In genomic region chr2:219724628-219725027, GRCh38 we compare ENCODE assay signal across 24 cellular contexts.
DNase-seq lines count a peak whose midpoint lies in the region; TF ChIP-seq lines count a peak whose summit lies in the region.
"Had no signal": no experiment of that assay in that cellular context is flagged by ENCODE, and none has a peak within 500 bp of the region (broad histone marks: within the 10 kb centered on the region; RNA-seq: fewer than 3 reads in every experiment).

No MANE protein-coding gene starts in this region.

- CTCF ChIA-PET in AG04450 (lab: Charles Lee) = no interaction called here

- H3K4me3 Mint-ChIP-seq in T-helper 2 cell treated with Interferon-gamma antibody and Interleukin-4, amounts not matched to agents 5 μg/mL and 100 μg/mL, for 36 hours = no peak overlapping the region
- H3K4me3 Mint-ChIP-seq: CD8-positive, alpha-beta T cell; neural crest cell; stimulated activated memory B cell treated with anti-CD40 and anti-IgM and Interleukin-4, amounts not matched to agents 10 μg/mL and 1 μg/mL and 100 μg/mL, for 72 hours had no signal

- intact Hi-C loops in thyroid gland (cut with DNase I) = no loop called here

- H3K9me3 Mint-ChIP-seq in T-helper 2 cell treated with Interferon-gamma antibody and Interleukin-4, amounts not matched to agents 5 μg/mL and 100 μg/mL, for 36 hours = no peaks in the 10 kb centered on the region
- H3K9me3 Mint-ChIP-seq: activated T-helper 2 cell treated with anti-CD3 and anti-CD28 coated beads, Interferon-gamma antibody, Interleukin-2, Interleukin-4, amounts not matched to agents 10 μg/mL and 5 μg/mL and 100 μg/mL, durations not matched to agents 14 hours and 24 hours and 36 hours; CD8-positive, alpha-beta T cell; neural crest cell had no signal

- H3K27me3 ChIP-seq in AG04450 (ENCODE audit: control insufficient read depth, insufficient read depth, low read length) = no peaks in the 10 kb centered on the region
- H3K27me3 ChIP-seq in tibial nerve = no peaks in the 10 kb centered on the region
- H3K27me3 ChIP-seq in thyroid gland = no peaks in the 10 kb centered on the region

- no peak overlapping the region for H3K4me3 ChIP-seq in AG04450 (ENCODE audit: low read depth, low read length)
- no peak overlapping the region for H3K4me3 ChIP-seq in cardiac fibroblast (replicated peaks in 1 of 2; ENCODE audit: low read depth in 2 of 2, low read length in 2 of 2)
- H3K4me3 ChIP-seq in tibial nerve = no peak overlapping the region
- H3K4me3 ChIP-seq in thyroid gland (replicated peaks in 1 of 3) = no peak overlapping the region

- no peaks in the 10 kb centered on the region for H3K4me1 Mint-ChIP-seq in T-helper 2 cell treated with Interferon-gamma antibody and Interleukin-4, amounts not matched to agents 5 μg/mL and 100 μg/mL, for 36 hours (ENCODE audit: low read depth)
- H3K4me1 Mint-ChIP-seq: stimulated activated memory B cell treated with anti-CD40 and anti-IgM and Interleukin-4, amounts not matched to agents 10 μg/mL and 1 μg/mL and 100 μg/mL, for 72 hours had no signal

- H3K27me3 Mint-ChIP-seq in T-helper 2 cell treated with Interferon-gamma antibody and Interleukin-4, amounts not matched to agents 5 μg/mL and 100 μg/mL, for 36 hours (ENCODE audit: low read depth) = peaks cover 7% of the 10 kb centered on the region

- peaks cover 0 to 7% (median 0%) of the 10 kb centered on the region in 4 donors for H3K4me1 ChIP-seq in tibial nerve
- H3K4me1 ChIP-seq in thyroid gland = no peaks in the 10 kb centered on the region

- POLR2A ChIA-PET in AG04450 (lab: Yijun Ruan, JAX) = no interaction called here

- no peaks in the 10 kb centered on the region for H3K9me3 ChIP-seq in AG04450 (ENCODE audit: control insufficient read depth, insufficient read depth, low read length)
- no peaks in the 10 kb centered on the region for H3K9me3 ChIP-seq in tibial nerve
- H3K9me3 ChIP-seq in thyroid gland = no peaks in the 10 kb centered on the region

- H3K27ac Mint-ChIP-seq in T-helper 2 cell treated with Interferon-gamma antibody and Interleukin-4, amounts not matched to agents 5 μg/mL and 100 μg/mL, for 36 hours = no peak overlapping the region
- H3K27ac Mint-ChIP-seq: activated T-helper 2 cell treated with anti-CD3 and anti-CD28 coated beads, Interferon-gamma antibody, Interleukin-2, Interleukin-4, amounts not matched to agents 10 μg/mL and 5 μg/mL and 100 μg/mL, durations not matched to agents 14 hours and 24 hours and 36 hours; CD8-positive, alpha-beta T cell; stimulated activated memory B cell treated with anti-CD40 and anti-IgM and Interleukin-4, amounts not matched to agents 10 μg/mL and 1 μg/mL and 100 μg/mL, for 72 hours had no signal

- H3K27ac ChIP-seq in AG04450 (ENCODE audit: low read depth, low read length) = no peak overlapping the region
- no peak overlapping the region for H3K27ac ChIP-seq in tibial nerve
- no peak overlapping the region for H3K27ac ChIP-seq in thyroid gland

- TF ChIP-seq CTCF in AG04450 (IDR thresholded peaks at IDR 0.05; ENCODE audit: low read depth, low read length) (no peak), cardiac fibroblast (IDR thresholded peaks at IDR 0.05; ENCODE audit: low read depth, low read length) (no peak), tibial nerve (IDR thresholded peaks at IDR 0.05) (no peak), thyroid gland (IDR thresholded peaks at IDR 0.05) (no peak)

- whole genome bisulfite sequencing in tibial nerve, 2 donors = 47 to 59% methylated on average over 1 of the region's 1 CpG
- WGBS in thyroid gland, 2 donors = 73 to 83% methylated on average over 1 of the region's 1 CpG

- no peak for TF ChIP-seq EP300 in tibial nerve (IDR thresholded peaks at IDR 0.05)

- no peaks in the 10 kb centered on the region for H3K36me3 Mint-ChIP-seq in T-helper 2 cell treated with Interferon-gamma antibody and Interleukin-4, amounts not matched to agents 5 μg/mL and 100 μg/mL, for 36 hours (ENCODE audit: low read depth)
- H3K36me3 Mint-ChIP-seq: CD8-positive, alpha-beta T cell; stimulated activated memory B cell treated with anti-CD40 and anti-IgM and Interleukin-4, amounts not matched to agents 10 μg/mL and 1 μg/mL and 100 μg/mL, for 72 hours had no signal

- TF ChIP-seq POLR2A in tibial nerve (IDR thresholded peaks at IDR 0.05) (no peak), thyroid gland (IDR thresholded peaks at IDR 0.05) (no peak)

- peak; percentile 20 for DNase-seq in AG04450 (ENCODE audit: low read depth, low spot score)
- peak; percentile 64 for DNase-seq in H4 (ENCODE audit: low spot score)
- peak; percentile 34 to 69 for DNase-seq in cardiac fibroblast (ENCODE audit: low read depth in 2 of 2)
- peak; percentile 47 for DNase-seq in islet precursor cell
- DNase-seq in tibial nerve (ENCODE audit: low spot score in 2 of 2) = no peak
- no peak for DNase-seq in NCI-H1105 treated with DMSO at 0.1 percent for 48 hours (lab: John Stamatoyannopoulos, UW)
- no peak for DNase-seq in T-helper 2 cell treated with Interferon-gamma antibody and Interleukin-4, amounts not matched to agents 5 μg/mL and 100 μg/mL, for 36 hours (ENCODE audit: low spot score)
- DNase-seq in thyroid gland = no peak
- DNase-seq: ACHN; activated CD4-positive, CD25-positive, alpha-beta regulatory T cell treated with anti-CD3 and anti-CD28 coated beads, Interleukin-2, amount 50 U/mL, for 72 hours; CD8-positive, alpha-beta T cell; central memory CD4-positive, alpha-beta T cell; effector CD4-positive, alpha-beta T cell; GOT3; KBM-7; NCI-H1105; NCI-H2107; NCI-H524; retina; SHP77 treated with DMSO at 0.1 percent for 48 hours; stimulated activated CD4-positive, alpha-beta T cell treated with anti-CD3 and anti-CD28 coated beads, Interleukin-15, amount 100 ng/mL, for 24 hours had no signal

- H3K36me3 ChIP-seq in tibial nerve (no peaks in the 10 kb centered on the region), thyroid gland (no peaks in the 10 kb centered on the region)

Comparison
In these comparisons a context has a peak if more than half of its experiments do, and no peak if none do; other contexts are left out.
1. DNase-seq: peak in AG04450 (single experiment), H4 (single experiment), cardiac fibroblast (2 of 2) and islet precursor cell (single experiment); none in tibial nerve (0 of 2), NCI-H1105 treated with DMSO at 0.1 percent for 48 hours (single experiment), T-helper 2 cell treated with Interferon-gamma antibody and Interleukin-4, amounts not matched to agents 5 μg/mL and 100 μg/mL, for 36 hours (single experiment) and thyroid gland (0 of 2).